32 cellular contexts compared by ENCODE assay signal in genomic region chr20:2869381-2869780, GRCh38. TPM values are rescaled to one million over a fixed set of nuclear protein-coding genes. Genes with fewer than 3 reads are reported as not detected.
"Had no signal": no experiment of that assay in that cellular context is flagged by ENCODE, and none has a peak within 500 bp of the region (broad histone marks: within the 10 kb centered on the region; RNA-seq: fewer than 3 reads in every experiment).

No MANE protein-coding gene starts in this region.

- H3K27ac Mint-ChIP-seq: activated CD4-positive, alpha-beta memory T cell treated with anti-CD3 and anti-CD28 coated beads for 36 hours; activated naive CD8-positive, alpha-beta T cell treated with anti-CD3 and anti-CD28 coated beads, Interleukin-2, amount 10 ng/mL, durations not matched to agents 7 days and 5 days; activated T-helper 2 cell treated with anti-CD3 and anti-CD28 coated beads, Interferon-gamma antibody, Interleukin-2, Interleukin-4, amounts not matched to agents 10 μg/mL and 5 μg/mL and 100 μg/mL, durations not matched to agents 14 hours and 24 hours and 36 hours; IgD-negative memory B cell; T-helper 1 cell treated with Interleukin-12 subunit alpha and Interleukin-12 subunit beta and Interleukin-4 antibody, amounts not matched to agents 30 μg/mL and 1 μg/mL, for 36 hours; T-helper 2 cell treated with Interferon-gamma antibody and Interleukin-4, amounts not matched to agents 5 μg/mL and 100 μg/mL, for 36 hours had no signal

- H3K4me2 ChIP-seq: SK-N-SH had no signal

- H3K36me3 ChIP-seq: cardiac muscle cell had no signal

- H3K27me3 Mint-ChIP-seq: activated CD4-positive, alpha-beta memory T cell treated with anti-CD3 and anti-CD28 coated beads for 36 hours; activated naive CD4-positive, alpha-beta T cell treated with anti-CD3 and anti-CD28 coated beads, Interleukin-2, amount 50 U/mL, for 24 hours; activated naive CD8-positive, alpha-beta T cell treated with anti-CD3 and anti-CD28 coated beads, Interleukin-2, amount 10 ng/mL, durations not matched to agents 7 days and 5 days had no signal

- H3K36me3 Mint-ChIP-seq: activated naive CD4-positive, alpha-beta T cell treated with anti-CD3 and anti-CD28 coated beads, Interleukin-2, amount 50 U/mL, for 24 hours had no signal

- H3K9me3 Mint-ChIP-seq: activated CD4-positive, alpha-beta memory T cell treated with anti-CD3 and anti-CD28 coated beads for 36 hours; activated naive CD4-positive, alpha-beta T cell treated with anti-CD3 and anti-CD28 coated beads, Interleukin-2, amount 50 U/mL, for 24 hours; activated naive CD8-positive, alpha-beta T cell treated with anti-CD3 and anti-CD28 coated beads, Interleukin-2, amount 10 ng/mL, durations not matched to agents 7 days and 5 days; activated T-cell treated with anti-CD3 and anti-CD28 coated beads, Interleukin-2, amount 50 U/mL, for 72 hours; activated T-helper 2 cell treated with anti-CD3 and anti-CD28 coated beads, Interferon-gamma antibody, Interleukin-2, Interleukin-4, amounts not matched to agents 10 μg/mL and 5 μg/mL and 100 μg/mL, durations not matched to agents 14 hours and 24 hours and 36 hours; IgD-negative memory B cell; T-helper 1 cell treated with Interleukin-12 subunit alpha and Interleukin-12 subunit beta and Interleukin-4 antibody, amounts not matched to agents 30 μg/mL and 1 μg/mL, for 36 hours; T-helper 2 cell treated with Interferon-gamma antibody and Interleukin-4, amounts not matched to agents 5 μg/mL and 100 μg/mL, for 36 hours had no signal

- H3K27ac ChIP-seq: ascending aorta, cardiac muscle cell, Peyer's patch, SJSA1 had no signal

- H3K4me3 Mint-ChIP-seq: activated CD4-positive, alpha-beta memory T cell treated with anti-CD3 and anti-CD28 coated beads for 36 hours; activated naive CD4-positive, alpha-beta T cell treated with anti-CD3 and anti-CD28 coated beads, Interleukin-2, amount 50 U/mL, for 24 hours; activated naive CD8-positive, alpha-beta T cell treated with anti-CD3 and anti-CD28 coated beads, Interleukin-2, amount 10 ng/mL, durations not matched to agents 7 days and 5 days; activated T-cell treated with anti-CD3 and anti-CD28 coated beads, Interleukin-2, amount 50 U/mL, for 72 hours; T-helper 1 cell treated with Interleukin-12 subunit alpha and Interleukin-12 subunit beta and Interleukin-4 antibody, amounts not matched to agents 30 μg/mL and 1 μg/mL, for 36 hours; T-helper 2 cell treated with Interferon-gamma antibody and Interleukin-4, amounts not matched to agents 5 μg/mL and 100 μg/mL, for 36 hours had no signal

- DNase-seq: activated CD4-positive, alpha-beta memory T cell treated with anti-CD3 and anti-CD28 coated beads for 36 hours; activated CD4-positive, alpha-beta T cell treated with anti-CD3 and anti-CD28 coated beads, Interleukin-2, amount 50 U/mL, for 1 hour; activated gamma-delta T cell; activated naive CD4-positive, alpha-beta T cell treated with Interleukin-2 at 50 U/mL for 16 hours; activated naive CD8-positive, alpha-beta T cell treated with anti-CD3 and anti-CD28 coated beads, Interleukin-2, amount 10 ng/mL, durations not matched to agents 7 days and 5 days; activated T-cell treated with anti-CD3 and anti-CD28 coated beads, Interleukin-2, amount 50 U/mL, for 1 hour; activated T-cell treated with anti-CD3 and anti-CD28 coated beads, Interleukin-2, amount 50 U/mL, for 72 hours; amygdala; Karpas-422; KBM-7; NCI-H1436 treated with DMSO at 0.1 percent for 48 hours; NCI-H1694 treated with DMSO at 0.1 percent for 48 hours; NCI-H2029; NCI-H510A; NCI-H526; NCI-H748 treated with DMSO at 0.1 percent for 48 hours; NK-92 treated with Interleukin-12 subunit alpha and Interleukin-12 subunit beta, amount 100 ng/mL, for 24 hours; Peyer's patch; RPMI8226; SHP77 treated with DMSO at 0.1 percent for 48 hours; SK-N-SH had no signal

- H3K27me3 ChIP-seq: ascending aorta, Peyer's patch, SJSA1 had no signal

- ATAC-seq: activated T-cell treated with anti-CD3 and anti-CD28 coated beads, Interleukin-2, amount 50 U/mL, for 72 hours; PC-3 had no signal

- H3K4me3 ChIP-seq: ascending aorta, cardiac muscle cell, Peyer's patch, SJSA1 had no signal

- H3K9me3 ChIP-seq: ascending aorta, Peyer's patch, SJSA1, SK-N-SH had no signal

- H3K9ac ChIP-seq: SK-N-SH had no signal

RNA-seq across cellular contexts. Expression of gene TMEM239, which starts 53.2 kb away (rescaled TPM):
- total RNA-seq: activated CD4-positive, alpha-beta memory T cell treated with anti-CD3 and anti-CD28 coated beads for 36 hours; activated naive CD8-positive, alpha-beta T cell treated with anti-CD3 and anti-CD28 coated beads, Interleukin-2, amount 10 ng/mL, durations not matched to agents 7 days and 5 days; activated T-cell treated with anti-CD3 and anti-CD28 coated beads, Interleukin-2, amount 50 U/mL, for 72 hours; activated T-helper 2 cell treated with anti-CD3 and anti-CD28 coated beads, Interferon-gamma antibody, Interleukin-2, Interleukin-4, amounts not matched to agents 10 μg/mL and 5 μg/mL and 100 μg/mL, durations not matched to agents 14 hours and 24 hours and 36 hours; ascending aorta; cardiac muscle cell; MCF 10A; Peyer's patch; SJSA1 had no signal
- polyA plus RNA-seq: adipose tissue, IgD-negative memory B cell had no signal

RNA-seq across cellular contexts. Expression of gene C20orf141, which starts 54.6 kb away (rescaled TPM):
- total RNA-seq: activated CD4-positive, alpha-beta memory T cell treated with anti-CD3 and anti-CD28 coated beads for 36 hours; activated naive CD8-positive, alpha-beta T cell treated with anti-CD3 and anti-CD28 coated beads, Interleukin-2, amount 10 ng/mL, durations not matched to agents 7 days and 5 days; activated T-cell treated with anti-CD3 and anti-CD28 coated beads, Interleukin-2, amount 50 U/mL, for 72 hours; activated T-helper 2 cell treated with anti-CD3 and anti-CD28 coated beads, Interferon-gamma antibody, Interleukin-2, Interleukin-4, amounts not matched to agents 10 μg/mL and 5 μg/mL and 100 μg/mL, durations not matched to agents 14 hours and 24 hours and 36 hours; ascending aorta; cardiac muscle cell; MCF 10A; PC-3; Peyer's patch; SJSA1 had no signal
- polyA plus RNA-seq: cardiac muscle cell, IgD-negative memory B cell had no signal
